ENCODE assay signal across 1 cellular context in the genomic region with DNA sequence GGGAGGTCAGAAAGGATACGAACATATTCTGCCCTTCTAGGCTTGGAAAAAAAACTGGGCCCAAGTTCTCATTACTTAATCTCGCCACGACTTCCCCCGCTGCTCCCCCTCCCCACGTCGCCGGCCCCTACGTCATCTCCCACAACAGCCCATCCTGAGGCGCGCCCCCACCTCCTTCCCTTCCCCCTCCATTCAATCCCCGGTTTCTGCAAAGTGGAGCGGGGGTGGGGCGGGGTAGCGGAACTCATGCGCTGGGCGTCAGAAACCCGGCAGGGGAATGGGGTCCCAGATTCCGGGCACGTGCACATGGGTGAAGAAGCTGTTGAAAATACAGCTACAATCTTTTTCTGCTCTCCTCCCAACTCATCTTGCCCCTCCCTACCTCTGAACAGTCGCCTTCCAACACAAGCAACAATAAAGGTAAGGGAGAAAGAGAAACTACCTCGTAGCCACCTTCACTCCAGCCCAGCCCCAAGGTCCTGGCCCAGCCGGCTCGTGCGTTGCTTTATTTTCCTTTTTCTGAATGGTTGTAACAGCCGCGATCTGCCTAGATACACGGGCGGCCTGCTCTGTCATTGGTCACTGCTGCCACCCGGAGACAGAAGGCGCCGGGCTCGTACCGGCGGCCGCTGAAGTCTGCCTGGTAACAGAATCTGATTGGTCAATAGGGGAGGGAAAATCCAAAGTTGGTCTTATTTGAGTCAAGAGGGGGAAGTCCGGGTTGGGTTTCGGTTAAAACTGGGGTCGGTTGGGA.
TF ChIP-seq lines count a peak whose summit lies in the region.

A gene (minus strand): TSS at position 484 of the 754 bp plus-strand sequence. CDS start 932 bp downstream, outside the sequence.

TF ChIP-seq in HepG2, 621 proteins besides CTCF, POLR2A, EP300 and RAD21 (continued from another document):
- TF ChIP-seq, protein P1, sequence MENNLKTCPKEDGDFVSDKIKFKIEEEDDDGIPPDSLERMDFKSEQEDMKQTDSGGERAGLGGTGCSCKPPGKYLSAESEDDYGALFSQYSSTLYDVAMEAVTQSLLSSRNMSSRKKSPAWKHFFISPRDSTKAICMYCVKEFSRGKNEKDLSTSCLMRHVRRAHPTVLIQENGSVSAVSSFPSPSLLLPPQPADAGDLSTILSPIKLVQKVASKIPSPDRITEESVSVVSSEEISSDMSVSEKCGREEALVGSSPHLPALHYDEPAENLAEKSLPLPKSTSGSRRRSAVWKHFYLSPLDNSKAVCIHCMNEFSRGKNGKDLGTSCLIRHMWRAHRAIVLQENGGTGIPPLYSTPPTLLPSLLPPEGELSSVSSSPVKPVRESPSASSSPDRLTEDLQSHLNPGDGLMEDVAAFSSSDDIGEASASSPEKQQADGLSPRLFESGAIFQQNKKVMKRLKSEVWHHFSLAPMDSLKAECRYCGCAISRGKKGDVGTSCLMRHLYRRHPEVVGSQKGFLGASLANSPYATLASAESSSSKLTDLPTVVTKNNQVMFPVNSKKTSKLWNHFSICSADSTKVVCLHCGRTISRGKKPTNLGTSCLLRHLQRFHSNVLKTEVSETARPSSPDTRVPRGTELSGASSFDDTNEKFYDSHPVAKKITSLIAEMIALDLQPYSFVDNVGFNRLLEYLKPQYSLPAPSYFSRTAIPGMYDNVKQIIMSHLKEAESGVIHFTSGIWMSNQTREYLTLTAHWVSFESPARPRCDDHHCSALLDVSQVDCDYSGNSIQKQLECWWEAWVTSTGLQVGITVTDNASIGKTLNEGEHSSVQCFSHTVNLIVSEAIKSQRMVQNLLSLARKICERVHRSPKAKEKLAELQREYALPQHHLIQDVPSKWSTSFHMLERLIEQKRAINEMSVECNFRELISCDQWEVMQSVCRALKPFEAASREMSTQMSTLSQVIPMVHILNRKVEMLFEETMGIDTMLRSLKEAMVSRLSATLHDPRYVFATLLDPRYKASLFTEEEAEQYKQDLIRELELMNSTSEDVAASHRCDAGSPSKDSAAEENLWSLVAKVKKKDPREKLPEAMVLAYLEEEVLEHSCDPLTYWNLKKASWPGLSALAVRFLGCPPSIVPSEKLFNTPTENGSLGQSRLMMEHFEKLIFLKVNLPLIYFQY (CRISPR knock-in tag; IDR thresholded peaks at IDR 0.05; ENCODE audit: borderline replicate concordance) = no peak
